In the genomic region with DNA sequence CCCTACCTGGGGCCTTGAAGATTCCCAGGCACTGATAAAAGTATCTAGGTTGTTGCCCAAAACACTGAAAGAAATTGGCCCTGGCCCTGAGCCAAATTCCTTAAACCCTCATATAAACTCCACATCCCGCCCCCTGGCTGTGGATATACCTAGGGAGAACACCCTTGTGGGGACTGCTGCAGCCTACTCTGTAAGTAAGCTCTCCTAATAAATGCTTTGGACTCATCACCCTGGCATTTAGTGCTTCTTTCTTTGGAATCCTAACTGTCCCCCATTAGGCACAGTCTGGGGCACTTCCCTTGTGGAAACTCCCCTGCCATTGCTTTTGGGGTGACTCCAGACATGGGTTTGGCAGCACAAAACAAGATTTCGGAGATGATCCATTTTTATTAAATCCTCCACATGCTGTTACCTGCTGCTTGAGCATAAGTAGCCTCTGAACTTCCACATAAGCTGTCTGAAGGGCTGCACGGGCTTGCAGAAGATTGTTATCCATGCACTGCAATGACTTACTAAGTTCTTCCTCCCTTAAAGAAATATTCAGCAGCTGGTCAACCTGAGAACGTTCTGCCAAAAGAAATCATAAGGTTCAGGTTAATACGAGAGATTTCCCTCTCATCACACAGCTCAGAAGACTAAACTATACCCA, we compare ENCODE assay signal across 20 cellular contexts. TPM values are rescaled to one million over a fixed set of nuclear protein-coding genes. Genes with fewer than 3 reads are reported as not detected.
A peak's percentile ranks its signal among the peaks of the same experiment; 100 is the strongest.
DNase-seq lines count a peak whose midpoint lies in the region; ATAC-seq and TF ChIP-seq lines count a peak whose summit lies in the region.
"Had no signal": no experiment of that assay in that cellular context is flagged by ENCODE, and none has a peak within 500 bp of the region (broad histone marks: within the 10 kb centered on the region; RNA-seq: fewer than 3 reads in every experiment).

No MANE protein-coding gene starts in this region.

- H3K27ac ChIP-seq in SK-N-SH (ENCODE audit: low read depth in 2 of 2, low read length in 1 of 2): no peak overlapping the region
- no peak overlapping the region for H3K27ac ChIP-seq in effector memory CD4-positive, alpha-beta T cell (ENCODE audit: insufficient read depth, low read length, poor library complexity, severe bottlenecking)
- H3K27ac ChIP-seq: cardiac muscle cell, tibial artery had no signal

- ATAC-seq in SK-N-SH treated with all-trans-retinoic acid at 6 μM for 48 hours: peak; percentile 37; the same call in 2 of the 3 replicates
- ATAC-seq: activated naive CD8-positive, alpha-beta T cell treated with anti-CD3 and anti-CD28 coated beads, Interleukin-2, amount 50 U/mL, for 24 hours had no signal

- no peak overlapping the region for H3K4me3 ChIP-seq in SK-N-SH (ENCODE audit: low read depth in 2 of 2, low read length in 1 of 2)
- H3K4me3 ChIP-seq in Caco-2 (ENCODE audit: low read depth, low read length): no peak overlapping the region
- no peak overlapping the region for H3K4me3 ChIP-seq in effector memory CD4-positive, alpha-beta T cell (ENCODE audit: insufficient read depth, low read depth, low read length, poor library complexity, severe bottlenecking)
- H3K4me3 ChIP-seq: cardiac muscle cell, tibial artery had no signal

- no peaks in the 10 kb centered on the region for H3K9me3 Mint-ChIP-seq in activated T-helper 1 cell treated with anti-CD3 and anti-CD28 coated beads, Interleukin-12 subunit alpha, Interleukin-12 subunit beta, Interleukin-2, Interleukin-4 antibody, amounts not matched to agents 30 ng/mL and 10 ng/mL and 1 ng/mL, durations not matched to agents 14 hours and 24 hours and 36 hours
- no peaks in the 10 kb centered on the region for H3K9me3 Mint-ChIP-seq in Caco-2 (ENCODE audit: unreplicated experiment)
- H3K9me3 Mint-ChIP-seq: activated naive CD8-positive, alpha-beta T cell treated with anti-CD3 and anti-CD28 coated beads, Interleukin-2, amount 50 U/mL, for 24 hours; activated T-helper 2 cell treated with anti-CD3 and anti-CD28 coated beads, Interferon-gamma antibody, Interleukin-2, Interleukin-4, amounts not matched to agents 10 μg/mL and 5 μg/mL and 100 μg/mL, durations not matched to agents 14 hours and 24 hours and 36 hours; CD14-positive monocyte; neural crest cell had no signal

- CTCF ChIA-PET in SK-N-SH (lab: Yijun Ruan, JAX): no interaction called here
- CTCF ChIA-PET in Caco-2 (lab: Charles Lee): no interaction called here

- peak overlapping the region; percentile 48 for H3K27ac Mint-ChIP-seq in activated T-helper 1 cell treated with anti-CD3 and anti-CD28 coated beads, Interleukin-12 subunit alpha, Interleukin-12 subunit beta, Interleukin-2, Interleukin-4 antibody, amounts not matched to agents 30 ng/mL and 10 ng/mL and 1 ng/mL, durations not matched to agents 14 hours and 24 hours and 36 hours
- H3K27ac Mint-ChIP-seq in Caco-2 (ENCODE audit: unreplicated experiment): no peak overlapping the region
- H3K27ac Mint-ChIP-seq: activated naive CD8-positive, alpha-beta T cell treated with anti-CD3 and anti-CD28 coated beads, Interleukin-2, amount 50 U/mL, for 24 hours; activated T-helper 2 cell treated with anti-CD3 and anti-CD28 coated beads, Interferon-gamma antibody, Interleukin-2, Interleukin-4, amounts not matched to agents 10 μg/mL and 5 μg/mL and 100 μg/mL, durations not matched to agents 14 hours and 24 hours and 36 hours had no signal

- H3K36me3 Mint-ChIP-seq in activated T-helper 1 cell treated with anti-CD3 and anti-CD28 coated beads, Interleukin-12 subunit alpha, Interleukin-12 subunit beta, Interleukin-2, Interleukin-4 antibody, amounts not matched to agents 30 ng/mL and 10 ng/mL and 1 ng/mL, durations not matched to agents 14 hours and 24 hours and 36 hours (ENCODE audit: low read depth): peaks cover 33% of the 10 kb centered on the region
- peaks cover 50% of the 10 kb centered on the region for H3K36me3 Mint-ChIP-seq in Caco-2 (ENCODE audit: insufficient read depth, unreplicated experiment)

- 87% methylated on average over 5 of the region's 5 CpGs for WGBS in SK-N-SH (ENCODE audit: low lambda C conversion rate)

- H3K79me2 ChIP-seq in SK-N-SH (ENCODE audit: insufficient read depth): peaks cover 4% of the 10 kb centered on the region; the same call in 1 of the 2 replicates

- H3F3A ChIP-seq in SK-N-SH (replicated peaks; ENCODE audit: insufficient read depth): peaks cover 5% of the 10 kb centered on the region

- TF ChIP-seq CTCF in SK-N-SH (IDR thresholded peaks at IDR 0.05) (no peak), Caco-2 (IDR thresholded peaks at IDR 0.05; ENCODE audit: insufficient read depth in 1 of 2, low read depth in 1 of 2, low read length in 1 of 2, severe bottlenecking in 1 of 2, unreplicated experiment in 1 of 2) (no peak)

- no peak overlapping the region for H3K4me3 Mint-ChIP-seq in activated T-helper 1 cell treated with anti-CD3 and anti-CD28 coated beads, Interleukin-12 subunit alpha, Interleukin-12 subunit beta, Interleukin-2, Interleukin-4 antibody, amounts not matched to agents 30 ng/mL and 10 ng/mL and 1 ng/mL, durations not matched to agents 14 hours and 24 hours and 36 hours
- no peak overlapping the region for H3K4me3 Mint-ChIP-seq in Caco-2 (ENCODE audit: unreplicated experiment)
- H3K4me3 Mint-ChIP-seq: activated naive CD8-positive, alpha-beta T cell treated with anti-CD3 and anti-CD28 coated beads, Interleukin-2, amount 50 U/mL, for 24 hours; CD14-positive monocyte; neural crest cell had no signal

- no peak for TF ChIP-seq EP300 in SK-N-SH (IDR thresholded peaks at IDR 0.05; ENCODE audit: borderline replicate concordance in 1 of 2, low read depth in 1 of 2, low read length in 1 of 2)

- H3K9ac ChIP-seq in SK-N-SH: no peak overlapping the region

- BruUV-seq in Caco-2 (replicated peaks; lab: Mats Ljungman, UMichigan): no TSS peak

- H3K9me2 ChIP-seq in SK-N-SH: no peaks in the 10 kb centered on the region

- H3K9me3 ChIP-seq in SK-N-SH (no peaks in the 10 kb centered on the region), Caco-2 (no peaks in the 10 kb centered on the region)
- H3K9me3 ChIP-seq in effector memory CD4-positive, alpha-beta T cell (ENCODE audit: control insufficient read depth, low read length): no peaks in the 10 kb centered on the region
- H3K9me3 ChIP-seq: tibial artery had no signal

- no peak overlapping the region for H3K4me2 ChIP-seq in SK-N-SH

- H3K36me3 ChIP-seq in SK-N-SH (replicated peaks in 1 of 2; ENCODE audit: control insufficient read depth in 1 of 2, insufficient read depth in 2 of 2, low read length in 1 of 2) (peaks cover 51 to 67% of the 10 kb centered on the region in 2 experiments), Caco-2 (ENCODE audit: control insufficient read depth, insufficient read depth, low read length) (no peaks in the 10 kb centered on the region)
- H3K36me3 ChIP-seq in effector memory CD4-positive, alpha-beta T cell (ENCODE audit: control insufficient read depth, insufficient read depth, low read length): peaks cover 44% of the 10 kb centered on the region

- H3K27me3 ChIP-seq in SK-N-SH (ENCODE audit: insufficient read depth): no peaks in the 10 kb centered on the region
- H3K27me3 ChIP-seq in Caco-2 (replicated peaks; ENCODE audit: control insufficient read depth, insufficient read depth, low read length): no peaks in the 10 kb centered on the region
- H3K27me3 ChIP-seq in effector memory CD4-positive, alpha-beta T cell (replicated peaks; ENCODE audit: control insufficient read depth, insufficient read depth, low read length, poor library complexity, severe bottlenecking): no peaks in the 10 kb centered on the region
- H3K27me3 ChIP-seq: cardiac muscle cell, tibial artery had no signal

- intact Hi-C loops in activated T-helper 1 cell treated with anti-CD3 and anti-CD28 coated beads, Interleukin-12 subunit alpha, Interleukin-12 subunit beta, Interleukin-2, Interleukin-4 antibody, amounts not matched to agents 30 ng/mL and 10 ng/mL and 1 ng/mL, durations not matched to agents 14 hours and 24 hours and 36 hours (cut with micrococcal nuclease): no loop called here
- intact Hi-C loops in Caco-2 (cut with micrococcal nuclease; ENCODE audit: unreplicated experiment): no loop called here

- DNase-seq in SK-N-SH: no peak
- no peak for DNase-seq in activated T-helper 1 cell treated with anti-CD3 and anti-CD28 coated beads, Interleukin-12 subunit alpha, Interleukin-12 subunit beta, Interleukin-2, Interleukin-4 antibody, amounts not matched to agents 30 ng/mL and 10 ng/mL and 1 ng/mL, durations not matched to agents 14 hours and 24 hours and 36 hours (ENCODE audit: low spot score)
- peak; percentile 23 for DNase-seq in iris pigment epithelial cell (ENCODE audit: low read depth)
- DNase-seq in stimulated activated CD4-positive, alpha-beta T cell treated with anti-CD3 and anti-CD28 coated beads, Interleukin-4, amount 100 ng/mL, for 1 hour: no peak
- no peak for DNase-seq in Caco-2
- DNase-seq in effector memory CD4-positive, alpha-beta T cell: no peak
- DNase-seq in hepatic stellate cell (ENCODE audit: low spot score): no peak
- DNase-seq: activated CD4-positive, CD25-positive, alpha-beta regulatory T cell treated with anti-CD3 and anti-CD28 coated beads, Interleukin-2, amount 50 U/mL, for 72 hours; activated naive CD8-positive, alpha-beta T cell treated with anti-CD3 and anti-CD28 coated beads, Interleukin-2, amount 50 U/mL, for 24 hours; DMS53; NCI-H2029; NCI-H510A treated with DMSO at 0.1 percent for 48 hours; OCI-M1; stimulated activated naive CD4-positive, alpha-beta T cell treated with Interleukin-2 at 50 U/mL for 16 hours; tibial artery had no signal

- POLR2A ChIA-PET in SK-N-SH (lab: Yijun Ruan, JAX): no interaction called here
- POLR2A ChIA-PET in Caco-2 (lab: Charles Lee): no interaction called here

- H4K20me1 ChIP-seq in SK-N-SH (ENCODE audit: insufficient read depth): no peaks in the 10 kb centered on the region

- no peaks in the 10 kb centered on the region for H3K27me3 Mint-ChIP-seq in activated T-helper 1 cell treated with anti-CD3 and anti-CD28 coated beads, Interleukin-12 subunit alpha, Interleukin-12 subunit beta, Interleukin-2, Interleukin-4 antibody, amounts not matched to agents 30 ng/mL and 10 ng/mL and 1 ng/mL, durations not matched to agents 14 hours and 24 hours and 36 hours (ENCODE audit: insufficient read depth)
- H3K27me3 Mint-ChIP-seq in Caco-2 (ENCODE audit: insufficient read depth, unreplicated experiment): no peaks in the 10 kb centered on the region
- H3K27me3 Mint-ChIP-seq: activated naive CD8-positive, alpha-beta T cell treated with anti-CD3 and anti-CD28 coated beads, Interleukin-2, amount 50 U/mL, for 24 hours had no signal

- TF ChIP-seq RAD21 in SK-N-SH (IDR thresholded peaks at IDR 0.05; ENCODE audit: low read length): no peak

- H3K4me1 ChIP-seq in SK-N-SH (ENCODE audit: control insufficient read depth in 1 of 2, insufficient read depth in 2 of 2, low read depth in 1 of 2, low read length in 1 of 2): no peaks in the 10 kb centered on the region
- no peaks in the 10 kb centered on the region for H3K4me1 ChIP-seq in Caco-2
- no peaks in the 10 kb centered on the region for H3K4me1 ChIP-seq in effector memory CD4-positive, alpha-beta T cell (ENCODE audit: control insufficient read depth, insufficient read depth, low read length, poor library complexity, severe bottlenecking)
- H3K4me1 ChIP-seq: tibial artery had no signal

- H2AFZ ChIP-seq in SK-N-SH (ENCODE audit: low read depth): no peak overlapping the region

- H3K4me1 Mint-ChIP-seq in activated T-helper 1 cell treated with anti-CD3 and anti-CD28 coated beads, Interleukin-12 subunit alpha, Interleukin-12 subunit beta, Interleukin-2, Interleukin-4 antibody, amounts not matched to agents 30 ng/mL and 10 ng/mL and 1 ng/mL, durations not matched to agents 14 hours and 24 hours and 36 hours (ENCODE audit: low read depth): no peaks in the 10 kb centered on the region
- H3K4me1 Mint-ChIP-seq in Caco-2 (ENCODE audit: low read depth, unreplicated experiment): no peaks in the 10 kb centered on the region
- H3K4me1 Mint-ChIP-seq: activated naive CD8-positive, alpha-beta T cell treated with anti-CD3 and anti-CD28 coated beads, Interleukin-2, amount 50 U/mL, for 24 hours; CD14-positive monocyte; neural crest cell had no signal

RNA-seq across cellular contexts. Expression of gene ZNF106, which starts 46.4 kb away (rescaled TPM):
- 8.9 and 12.9 TPM in 2 replicates for polyA plus RNA-seq in SK-N-SH (2012; rRNA removed)
- polyA plus RNA-seq in SK-N-SH (2012; cell fraction: cytosol; rRNA removed): 11.8 and 12.0 TPM in 2 replicates
- 5.3 and 9.7 TPM in 2 replicates for polyA plus RNA-seq in SK-N-SH (2012; cell fraction: nucleus; rRNA removed)
- total RNA-seq in activated T-helper 1 cell treated with anti-CD3 and anti-CD28 coated beads, Interleukin-12 subunit alpha, Interleukin-12 subunit beta, Interleukin-2, Interleukin-4 antibody, amounts not matched to agents 30 ng/mL and 10 ng/mL and 1 ng/mL, durations not matched to agents 14 hours and 24 hours and 36 hours: 62.8 and 63.9 TPM in 2 replicates
- 47.8 and 51.4 TPM in 2 replicates for total RNA-seq in Caco-2 (2022)

RNA-seq across cellular contexts. Expression of gene SNAP23, which starts 50.9 kb away (rescaled TPM):
- polyA plus RNA-seq in SK-N-SH (2012; rRNA removed): 39.2 and 45.0 TPM in 2 replicates
- polyA plus RNA-seq in SK-N-SH (2012; cell fraction: cytosol; rRNA removed): 52.1 and 62.7 TPM in 2 replicates
- polyA plus RNA-seq in SK-N-SH (2012; cell fraction: nucleus; rRNA removed): 17.6 and 52.3 TPM in 2 replicates
- 73.8 and 87.5 TPM in 2 replicates for total RNA-seq in activated T-helper 1 cell treated with anti-CD3 and anti-CD28 coated beads, Interleukin-12 subunit alpha, Interleukin-12 subunit beta, Interleukin-2, Interleukin-4 antibody, amounts not matched to agents 30 ng/mL and 10 ng/mL and 1 ng/mL, durations not matched to agents 14 hours and 24 hours and 36 hours
- 92.2 and 97.5 TPM in 2 replicates for total RNA-seq in Caco-2 (2022)
